8 cellular contexts compared by ENCODE assay signal in the genomic region with DNA sequence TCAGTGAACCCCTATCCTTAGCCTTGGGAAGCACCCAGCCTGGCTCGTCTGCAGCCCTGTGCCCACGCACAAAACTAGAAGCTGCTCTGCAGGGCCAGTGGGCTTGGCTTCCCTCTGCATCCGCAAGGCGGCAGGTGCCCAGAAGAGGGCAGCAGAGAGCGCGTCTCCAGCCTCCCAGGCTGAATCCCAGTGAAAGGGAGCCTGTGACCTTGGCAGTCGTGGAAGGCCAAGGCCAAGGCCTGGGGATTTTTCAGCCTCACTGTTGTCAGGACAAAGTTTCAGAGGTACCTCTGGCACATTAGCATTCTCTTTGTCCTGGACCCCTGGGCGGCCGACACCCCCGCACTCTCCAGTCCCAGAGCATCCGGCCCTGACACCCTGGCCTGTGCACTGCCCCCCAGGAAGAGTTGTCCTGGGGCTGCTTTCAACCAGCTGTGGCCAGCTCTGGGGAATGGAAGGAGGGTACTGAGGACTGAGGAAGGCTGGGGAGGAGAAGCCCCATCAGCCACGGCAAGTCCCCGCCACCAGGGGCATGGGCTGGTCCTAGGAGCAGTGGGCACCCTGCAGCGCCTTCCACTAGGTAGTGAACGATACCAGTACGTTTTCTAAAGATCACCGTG.
DNase-seq lines count a peak whose midpoint lies in the region; ATAC-seq and TF ChIP-seq lines count a peak whose summit lies in the region.

No MANE protein-coding gene starts in this region.

- WGBS in spleen, 5 donors: 35 to 49% (median 43%) methylated on average over 11 to 17 of the region's 17 CpGs

- H3K27ac Mint-ChIP-seq in brain: peak overlapping the region; percentile 59 to 92 (median 87)
- H3K27ac Mint-ChIP-seq in immature natural killer cell: no peak overlapping the region

- H3K27me3 Mint-ChIP-seq in brain (peaks cover 5% of the 10 kb centered on the region), immature natural killer cell (ENCODE audit: low read depth in 3 of 3) (peaks cover 0 to 1% (median 0%) of the 10 kb centered on the region in 3 donors)

- H3K4me1 Mint-ChIP-seq in brain: peaks cover 34% of the 10 kb centered on the region
- no peaks in the 10 kb centered on the region for H3K4me1 Mint-ChIP-seq in immature natural killer cell

- TF ChIP-seq CTCF in VCaP (conservative IDR thresholded peaks at IDR 0.05) (peak; percentile 96), brain (conservative IDR thresholded peaks at IDR 0.05) (peak; percentile 88 to 92), spleen (IDR thresholded peaks at IDR 0.05 in 8 of 11, conservative IDR thresholded peaks at IDR 0.05 in 3 of 11) (peak; percentile 76 to 96 (median 90))

- no peaks in the 10 kb centered on the region for H3K27me3 ChIP-seq in spleen (replicated peaks in 1 of 7)

- H3K27ac ChIP-seq in VCaP: peak overlapping the region; percentile 60
- peak overlapping the region in 6 of 8 donors; percentile 32 to 71 (median 60) for H3K27ac ChIP-seq in spleen

- TF ChIP-seq POLR2A in spleen (IDR thresholded peaks at IDR 0.05): no peak

- intact Hi-C loops in spleen (cut with DNase I; ENCODE audit: low total_unique reads): loop anchor here (5.0 kb wide), 1 partner anchor 120 kb away; no protein-coding TSS in a partner anchor

- H3K9me3 Mint-ChIP-seq in brain (peaks cover 0 to 8% (median 0%) of the 10 kb centered on the region in 5 experiments), immature natural killer cell (no peaks in the 10 kb centered on the region)

- H3K36me3 ChIP-seq in spleen: no peaks in the 10 kb centered on the region

- H3K4me3 Mint-ChIP-seq in brain (no peak overlapping the region), immature natural killer cell (no peak overlapping the region)

- H3K9me3 ChIP-seq in spleen: peaks cover 0 to 5% (median 0%) of the 10 kb centered on the region in 8 donors

- DNase-seq in DMS 273 treated with DMSO at 0.1 percent for 48 hours (lab: John Stamatoyannopoulos, UW) (peak; percentile 19), MV-4-11 (lab: John Stamatoyannopoulos, UW) (peak; percentile 33), immature natural killer cell (peak; percentile 50 to 60 (median 50)), spleen (peak; percentile 92)

- peaks cover 0 to 24% (median 15%) of the 10 kb centered on the region in 6 donors for H3K4me1 ChIP-seq in spleen

- H3K36me3 Mint-ChIP-seq in brain (no peaks in the 10 kb centered on the region), immature natural killer cell (no peaks in the 10 kb centered on the region)

- peak; percentile 87 for ATAC-seq in GM21723 (IDR thresholded peaks at IDR 0.05; ENCODE audit: unreplicated experiment)
- ATAC-seq in GM19324 (IDR thresholded peaks at IDR 0.05; ENCODE audit: low FRiP score, unreplicated experiment): no peak

- no peak overlapping the region for H3K4me3 ChIP-seq in spleen

Comparison
In these comparisons a context has a peak if more than half of its experiments do, and no peak if none do; other contexts are left out.
1. DNase-seq: peak in every context shown above with its lines; median percentile 92 in spleen; 50 in immature natural killer cell; 33 in MV-4-11; 19 in DMS 273 treated with DMSO at 0.1 percent for 48 hours.
2. H3K27ac Mint-ChIP-seq: peak in brain (5 of 5); none in immature natural killer cell (0 of 6).
3. Peak in every context shown above with its lines, with median percentiles within 50 percentile points of each other: CTCF ChIP-seq.